In the genomic region with DNA sequence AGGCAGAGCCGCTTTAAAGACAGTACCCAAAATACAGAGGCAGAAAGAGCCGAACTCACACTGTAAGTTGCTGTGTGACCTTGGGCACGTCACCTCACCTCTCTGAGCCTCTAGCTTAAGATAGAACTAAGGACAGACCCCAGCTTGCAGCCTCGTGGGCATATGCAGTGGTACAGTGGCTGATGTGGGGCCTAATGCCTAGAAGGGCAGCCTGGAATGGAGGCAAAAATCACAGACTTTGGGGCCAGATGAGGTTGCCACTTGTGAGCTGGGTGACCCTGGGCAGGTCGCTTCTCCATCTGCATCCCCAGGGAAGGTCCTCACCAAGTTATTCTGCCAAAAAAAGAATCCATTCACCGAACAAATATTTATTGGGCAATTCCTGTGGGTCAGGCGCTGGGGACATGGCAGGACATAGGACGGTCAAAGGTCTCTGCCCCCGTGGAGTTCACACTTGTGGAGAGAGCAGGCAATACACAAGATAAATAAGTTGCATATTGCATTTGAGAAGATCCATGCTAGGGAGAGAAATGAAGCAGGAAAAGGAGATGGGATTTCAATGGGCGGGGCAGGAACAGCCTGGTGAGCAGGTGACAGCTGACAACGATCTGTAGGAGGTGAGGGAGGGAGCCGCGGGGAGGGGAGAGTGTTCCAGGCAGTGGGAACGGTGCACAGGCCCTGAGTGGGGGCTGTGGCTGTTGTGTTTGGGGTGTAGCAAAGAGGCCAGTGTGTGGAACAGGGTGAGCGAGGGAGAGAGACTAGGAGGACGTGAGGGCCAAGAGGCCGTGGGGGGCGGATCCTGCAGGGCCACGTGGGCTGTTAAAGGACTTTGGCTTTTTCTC, we compare ENCODE assay signal across 1 cellular context.
TF ChIP-seq lines count a peak whose summit lies in the region.

No MANE protein-coding gene starts in this region.

TF ChIP-seq in HepG2, 621 proteins besides CTCF, POLR2A, EP300 and RAD21 (continued from another document and continues in another):
- TF ChIP-seq, protein P1, sequence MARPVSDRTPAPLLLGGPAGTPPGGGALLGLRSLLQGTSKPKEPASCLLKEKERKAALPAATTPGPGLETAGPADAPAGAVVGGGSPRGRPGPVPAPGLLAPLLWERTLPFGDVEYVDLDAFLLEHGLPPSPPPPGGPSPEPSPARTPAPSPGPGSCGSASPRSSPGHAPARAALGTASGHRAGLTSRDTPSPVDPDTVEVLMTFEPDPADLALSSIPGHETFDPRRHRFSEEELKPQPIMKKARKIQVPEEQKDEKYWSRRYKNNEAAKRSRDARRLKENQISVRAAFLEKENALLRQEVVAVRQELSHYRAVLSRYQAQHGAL (CRISPR knock-in tag; IDR thresholded peaks at IDR 0.05; ENCODE audit: not compliant biosample characterization): peak; percentile 48
- TF ChIP-seq KMT2A (CRISPR knock-in tag; IDR thresholded peaks at IDR 0.05) (no peak; the same call in 1 of the 2 replicates), SMAD3 (CRISPR knock-in tag; IDR thresholded peaks at IDR 0.05) (no peak; the same call in none of the 2 replicates), ZNF629 (CRISPR knock-in tag; conservative IDR thresholded peaks at IDR 0.05) (no peak; the same call in none of the 2 replicates), YEATS4 (CRISPR knock-in tag; IDR thresholded peaks at IDR 0.05; ENCODE audit: borderline replicate concordance) (peak; percentile 33), ZNF703 (CRISPR knock-in tag; IDR thresholded peaks at IDR 0.05; ENCODE audit: borderline replicate concordance) (peak; percentile 98), ZNF205 (CRISPR knock-in tag; IDR thresholded peaks at IDR 0.05) (peak; percentile 64; the same call in 1 of the 2 replicates), ATAD3A (CRISPR knock-in tag; IDR thresholded peaks at IDR 0.05) (no peak), TAF1 (CRISPR knock-in tag; IDR thresholded peaks at IDR 0.05) (peak; percentile 71; the same call in 1 of the 2 replicates), NR2C2 (CRISPR knock-in tag; IDR thresholded peaks at IDR 0.05; ENCODE audit: borderline replicate concordance) (peak; percentile 96), MAZ (IDR thresholded peaks at IDR 0.05; ENCODE audit: borderline replicate concordance, low read depth, low read length) (0 out of 2 replicates have a peak, but pooled peaks have one; percentile 19), MAZ (CRISPR knock-in tag; IDR thresholded peaks at IDR 0.05; ENCODE audit: low read depth) (peak; percentile 93), ZNF75D (CRISPR knock-in tag; IDR thresholded peaks at IDR 0.05; ENCODE audit: borderline replicate concordance) (no peak), ZNF775 (CRISPR knock-in tag; IDR thresholded peaks at IDR 0.05; ENCODE audit: borderline replicate concordance) (0 out of 2 replicates have a peak, but pooled peaks have one; percentile 91), ZNF552 (CRISPR knock-in tag; IDR thresholded peaks at IDR 0.05; ENCODE audit: borderline replicate concordance) (peak; percentile 28; the same call in 1 of the 2 replicates), ZFP90 (CRISPR knock-in tag; IDR thresholded peaks at IDR 0.05; ENCODE audit: borderline replicate concordance) (peak; percentile 35), GABPA (IDR thresholded peaks at IDR 0.05; ENCODE audit: low read depth, low read length) (no peak), GABPA (CRISPR knock-in tag; IDR thresholded peaks at IDR 0.05; ENCODE audit: low read depth) (peak; percentile 32; the same call in 1 of the 2 replicates), ZC3H13 (CRISPR knock-in tag; IDR thresholded peaks at IDR 0.05) (no peak; the same call in 1 of the 2 replicates), PHB2 (IDR thresholded peaks at IDR 0.05; ENCODE audit: partially characterized antibody) (no peak)
- TF ChIP-seq, protein P2, sequence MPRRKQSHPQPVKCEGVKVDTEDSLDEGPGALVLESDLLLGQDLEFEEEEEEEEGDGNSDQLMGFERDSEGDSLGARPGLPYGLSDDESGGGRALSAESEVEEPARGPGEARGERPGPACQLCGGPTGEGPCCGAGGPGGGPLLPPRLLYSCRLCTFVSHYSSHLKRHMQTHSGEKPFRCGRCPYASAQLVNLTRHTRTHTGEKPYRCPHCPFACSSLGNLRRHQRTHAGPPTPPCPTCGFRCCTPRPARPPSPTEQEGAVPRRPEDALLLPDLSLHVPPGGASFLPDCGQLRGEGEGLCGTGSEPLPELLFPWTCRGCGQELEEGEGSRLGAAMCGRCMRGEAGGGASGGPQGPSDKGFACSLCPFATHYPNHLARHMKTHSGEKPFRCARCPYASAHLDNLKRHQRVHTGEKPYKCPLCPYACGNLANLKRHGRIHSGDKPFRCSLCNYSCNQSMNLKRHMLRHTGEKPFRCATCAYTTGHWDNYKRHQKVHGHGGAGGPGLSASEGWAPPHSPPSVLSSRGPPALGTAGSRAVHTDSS (CRISPR knock-in tag; conservative IDR thresholded peaks at IDR 0.05): no peak
- TF ChIP-seq, protein P3, sequence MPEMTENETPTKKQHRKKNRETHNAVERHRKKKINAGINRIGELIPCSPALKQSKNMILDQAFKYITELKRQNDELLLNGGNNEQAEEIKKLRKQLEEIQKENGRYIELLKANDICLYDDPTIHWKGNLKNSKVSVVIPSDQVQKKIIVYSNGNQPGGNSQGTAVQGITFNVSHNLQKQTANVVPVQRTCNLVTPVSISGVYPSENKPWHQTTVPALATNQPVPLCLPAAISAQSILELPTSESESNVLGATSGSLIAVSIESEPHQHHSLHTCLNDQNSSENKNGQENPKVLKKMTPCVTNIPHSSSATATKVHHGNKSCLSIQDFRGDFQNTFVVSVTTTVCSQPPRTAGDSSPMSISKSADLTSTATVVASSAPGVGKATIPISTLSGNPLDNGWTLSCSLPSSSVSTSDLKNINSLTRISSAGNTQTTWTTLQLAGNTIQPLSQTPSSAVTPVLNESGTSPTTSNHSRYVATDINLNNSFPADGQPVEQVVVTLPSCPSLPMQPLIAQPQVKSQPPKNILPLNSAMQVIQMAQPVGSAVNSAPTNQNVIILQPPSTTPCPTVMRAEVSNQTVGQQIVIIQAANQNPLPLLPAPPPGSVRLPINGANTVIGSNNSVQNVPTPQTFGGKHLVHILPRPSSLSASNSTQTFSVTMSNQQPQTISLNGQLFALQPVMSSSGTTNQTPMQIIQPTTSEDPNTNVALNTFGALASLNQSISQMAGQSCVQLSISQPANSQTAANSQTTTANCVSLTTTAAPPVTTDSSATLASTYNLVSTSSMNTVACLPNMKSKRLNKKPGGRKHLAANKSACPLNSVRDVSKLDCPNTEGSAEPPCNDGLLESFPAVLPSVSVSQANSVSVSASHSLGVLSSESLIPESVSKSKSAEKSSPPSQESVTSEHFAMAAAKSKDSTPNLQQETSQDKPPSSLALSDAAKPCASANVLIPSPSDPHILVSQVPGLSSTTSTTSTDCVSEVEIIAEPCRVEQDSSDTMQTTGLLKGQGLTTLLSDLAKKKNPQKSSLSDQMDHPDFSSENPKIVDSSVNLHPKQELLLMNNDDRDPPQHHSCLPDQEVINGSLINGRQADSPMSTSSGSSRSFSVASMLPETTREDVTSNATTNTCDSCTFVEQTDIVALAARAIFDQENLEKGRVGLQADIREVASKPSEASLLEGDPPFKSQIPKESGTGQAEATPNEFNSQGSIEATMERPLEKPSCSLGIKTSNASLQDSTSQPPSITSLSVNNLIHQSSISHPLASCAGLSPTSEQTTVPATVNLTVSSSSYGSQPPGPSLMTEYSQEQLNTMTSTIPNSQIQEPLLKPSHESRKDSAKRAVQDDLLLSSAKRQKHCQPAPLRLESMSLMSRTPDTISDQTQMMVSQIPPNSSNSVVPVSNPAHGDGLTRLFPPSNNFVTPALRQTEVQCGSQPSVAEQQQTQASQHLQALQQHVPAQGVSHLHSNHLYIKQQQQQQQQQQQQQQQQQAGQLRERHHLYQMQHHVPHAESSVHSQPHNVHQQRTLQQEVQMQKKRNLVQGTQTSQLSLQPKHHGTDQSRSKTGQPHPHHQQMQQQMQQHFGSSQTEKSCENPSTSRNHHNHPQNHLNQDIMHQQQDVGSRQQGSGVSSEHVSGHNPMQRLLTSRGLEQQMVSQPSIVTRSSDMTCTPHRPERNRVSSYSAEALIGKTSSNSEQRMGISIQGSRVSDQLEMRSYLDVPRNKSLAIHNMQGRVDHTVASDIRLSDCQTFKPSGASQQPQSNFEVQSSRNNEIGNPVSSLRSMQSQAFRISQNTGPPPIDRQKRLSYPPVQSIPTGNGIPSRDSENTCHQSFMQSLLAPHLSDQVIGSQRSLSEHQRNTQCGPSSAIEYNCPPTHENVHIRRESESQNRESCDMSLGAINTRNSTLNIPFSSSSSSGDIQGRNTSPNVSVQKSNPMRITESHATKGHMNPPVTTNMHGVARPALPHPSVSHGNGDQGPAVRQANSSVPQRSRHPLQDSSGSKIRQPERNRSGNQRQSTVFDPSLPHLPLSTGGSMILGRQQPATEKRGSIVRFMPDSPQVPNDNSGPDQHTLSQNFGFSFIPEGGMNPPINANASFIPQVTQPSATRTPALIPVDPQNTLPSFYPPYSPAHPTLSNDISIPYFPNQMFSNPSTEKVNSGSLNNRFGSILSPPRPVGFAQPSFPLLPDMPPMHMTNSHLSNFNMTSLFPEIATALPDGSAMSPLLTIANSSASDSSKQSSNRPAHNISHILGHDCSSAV (CRISPR knock-in tag; IDR thresholded peaks at IDR 0.05; ENCODE audit: borderline replicate concordance): peak; percentile 88; the same call in 1 of the 2 replicates
- TF ChIP-seq, protein P4, sequence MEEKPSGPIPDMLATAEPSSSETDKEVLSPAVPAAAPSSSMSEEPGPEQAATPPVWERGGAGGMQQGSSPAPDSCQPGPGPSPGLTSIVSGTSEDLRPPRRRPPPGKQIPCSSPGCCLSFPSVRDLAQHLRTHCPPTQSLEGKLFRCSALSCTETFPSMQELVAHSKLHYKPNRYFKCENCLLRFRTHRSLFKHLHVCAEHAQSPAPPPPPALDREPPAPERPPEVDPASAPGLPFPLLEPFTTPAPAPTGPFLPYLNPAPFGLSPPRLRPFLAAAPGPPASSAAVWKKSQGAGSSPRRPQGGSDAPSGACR (CRISPR knock-in tag; IDR thresholded peaks at IDR 0.05): peak; percentile 48
- TF ChIP-seq, protein P5, sequence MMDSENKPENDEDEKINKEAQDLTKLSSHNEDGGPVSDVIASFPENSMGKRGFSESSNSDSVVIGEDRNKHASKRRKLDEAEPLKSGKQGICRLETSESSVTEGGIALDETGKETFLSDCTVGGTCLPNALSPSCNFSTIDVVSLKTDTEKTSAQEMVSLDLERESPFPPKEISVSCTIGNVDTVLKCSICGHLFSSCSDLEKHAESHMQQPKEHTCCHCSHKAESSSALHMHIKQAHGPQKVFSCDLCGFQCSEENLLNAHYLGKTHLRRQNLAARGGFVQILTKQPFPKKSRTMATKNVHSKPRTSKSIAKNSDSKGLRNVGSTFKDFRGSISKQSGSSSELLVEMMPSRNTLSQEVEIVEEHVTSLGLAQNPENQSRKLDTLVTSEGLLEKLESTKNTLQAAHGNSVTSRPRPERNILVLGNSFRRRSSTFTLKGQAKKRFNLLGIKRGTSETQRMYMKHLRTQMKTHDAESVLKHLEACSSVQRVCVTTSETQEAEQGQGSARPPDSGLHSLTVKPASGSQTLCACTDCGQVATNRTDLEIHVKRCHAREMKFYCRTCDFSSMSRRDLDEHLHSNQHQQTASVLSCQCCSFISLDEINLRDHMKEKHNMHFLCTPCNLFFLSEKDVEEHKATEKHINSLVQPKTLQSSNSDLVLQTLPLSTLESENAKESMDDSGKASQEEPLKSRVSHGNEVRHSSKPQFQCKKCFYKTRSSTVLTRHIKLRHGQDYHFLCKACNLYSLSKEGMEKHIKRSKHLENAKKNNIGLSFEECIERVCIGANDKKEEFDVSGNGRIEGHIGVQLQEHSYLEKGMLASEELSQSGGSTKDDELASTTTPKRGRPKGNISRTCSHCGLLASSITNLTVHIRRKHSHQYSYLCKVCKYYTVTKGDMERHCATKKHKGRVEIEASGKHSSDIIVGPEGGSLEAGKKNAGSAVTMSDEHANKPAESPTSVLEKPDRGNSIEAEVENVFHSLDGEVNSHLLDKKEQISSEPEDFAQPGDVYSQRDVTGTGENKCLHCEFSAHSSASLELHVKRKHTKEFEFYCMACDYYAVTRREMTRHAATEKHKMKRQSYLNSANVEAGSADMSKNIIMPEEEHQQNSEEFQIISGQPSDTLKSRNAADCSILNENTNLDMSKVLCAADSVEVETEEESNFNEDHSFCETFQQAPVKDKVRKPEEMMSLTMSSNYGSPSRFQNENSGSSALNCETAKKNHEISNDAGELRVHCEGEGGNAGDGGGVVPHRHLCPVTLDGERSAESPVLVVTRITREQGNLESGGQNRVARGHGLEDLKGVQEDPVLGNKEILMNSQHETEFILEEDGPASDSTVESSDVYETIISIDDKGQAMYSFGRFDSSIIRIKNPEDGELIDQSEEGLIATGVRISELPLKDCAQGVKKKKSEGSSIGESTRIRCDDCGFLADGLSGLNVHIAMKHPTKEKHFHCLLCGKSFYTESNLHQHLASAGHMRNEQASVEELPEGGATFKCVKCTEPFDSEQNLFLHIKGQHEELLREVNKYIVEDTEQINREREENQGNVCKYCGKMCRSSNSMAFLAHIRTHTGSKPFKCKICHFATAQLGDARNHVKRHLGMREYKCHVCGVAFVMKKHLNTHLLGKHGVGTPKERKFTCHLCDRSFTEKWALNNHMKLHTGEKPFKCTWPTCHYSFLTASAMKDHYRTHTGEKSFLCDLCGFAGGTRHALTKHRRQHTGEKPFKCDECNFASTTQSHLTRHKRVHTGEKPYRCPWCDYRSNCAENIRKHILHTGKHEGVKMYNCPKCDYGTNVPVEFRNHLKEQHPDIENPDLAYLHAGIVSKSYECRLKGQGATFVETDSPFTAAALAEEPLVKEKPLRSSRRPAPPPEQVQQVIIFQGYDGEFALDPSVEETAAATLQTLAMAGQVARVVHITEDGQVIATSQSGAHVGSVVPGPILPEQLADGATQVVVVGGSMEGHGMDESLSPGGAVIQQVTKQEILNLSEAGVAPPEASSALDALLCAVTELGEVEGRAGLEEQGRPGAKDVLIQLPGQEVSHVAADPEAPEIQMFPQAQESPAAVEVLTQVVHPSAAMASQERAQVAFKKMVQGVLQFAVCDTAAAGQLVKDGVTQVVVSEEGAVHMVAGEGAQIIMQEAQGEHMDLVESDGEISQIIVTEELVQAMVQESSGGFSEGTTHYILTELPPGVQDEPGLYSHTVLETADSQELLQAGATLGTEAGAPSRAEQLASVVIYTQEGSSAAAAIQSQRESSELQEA (CRISPR knock-in tag; IDR thresholded peaks at IDR 0.05; ENCODE audit: not compliant biosample characterization): no peak
- TF ChIP-seq, protein P6, sequence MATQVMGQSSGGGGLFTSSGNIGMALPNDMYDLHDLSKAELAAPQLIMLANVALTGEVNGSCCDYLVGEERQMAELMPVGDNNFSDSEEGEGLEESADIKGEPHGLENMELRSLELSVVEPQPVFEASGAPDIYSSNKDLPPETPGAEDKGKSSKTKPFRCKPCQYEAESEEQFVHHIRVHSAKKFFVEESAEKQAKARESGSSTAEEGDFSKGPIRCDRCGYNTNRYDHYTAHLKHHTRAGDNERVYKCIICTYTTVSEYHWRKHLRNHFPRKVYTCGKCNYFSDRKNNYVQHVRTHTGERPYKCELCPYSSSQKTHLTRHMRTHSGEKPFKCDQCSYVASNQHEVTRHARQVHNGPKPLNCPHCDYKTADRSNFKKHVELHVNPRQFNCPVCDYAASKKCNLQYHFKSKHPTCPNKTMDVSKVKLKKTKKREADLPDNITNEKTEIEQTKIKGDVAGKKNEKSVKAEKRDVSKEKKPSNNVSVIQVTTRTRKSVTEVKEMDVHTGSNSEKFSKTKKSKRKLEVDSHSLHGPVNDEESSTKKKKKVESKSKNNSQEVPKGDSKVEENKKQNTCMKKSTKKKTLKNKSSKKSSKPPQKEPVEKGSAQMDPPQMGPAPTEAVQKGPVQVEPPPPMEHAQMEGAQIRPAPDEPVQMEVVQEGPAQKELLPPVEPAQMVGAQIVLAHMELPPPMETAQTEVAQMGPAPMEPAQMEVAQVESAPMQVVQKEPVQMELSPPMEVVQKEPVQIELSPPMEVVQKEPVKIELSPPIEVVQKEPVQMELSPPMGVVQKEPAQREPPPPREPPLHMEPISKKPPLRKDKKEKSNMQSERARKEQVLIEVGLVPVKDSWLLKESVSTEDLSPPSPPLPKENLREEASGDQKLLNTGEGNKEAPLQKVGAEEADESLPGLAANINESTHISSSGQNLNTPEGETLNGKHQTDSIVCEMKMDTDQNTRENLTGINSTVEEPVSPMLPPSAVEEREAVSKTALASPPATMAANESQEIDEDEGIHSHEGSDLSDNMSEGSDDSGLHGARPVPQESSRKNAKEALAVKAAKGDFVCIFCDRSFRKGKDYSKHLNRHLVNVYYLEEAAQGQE (IDR thresholded peaks at IDR 0.05; ENCODE audit: borderline replicate concordance in 1 of 2, low read depth in 1 of 2, low read length in 2 of 2): peak in 1 of 2 experiments; percentile 39; a peak in 2 of 4 replicates
